20 cellular contexts compared by ENCODE assay signal in genomic region chr3:185507883-185508282, GRCh38. TPM values are rescaled to one million over a fixed set of nuclear protein-coding genes. Genes with fewer than 3 reads are reported as not detected.
DNase-seq lines count a peak whose midpoint lies in the region; ATAC-seq, FAIRE-seq and TF ChIP-seq lines count a peak whose summit lies in the region.
"Had no signal": no experiment of that assay in that cellular context is flagged by ENCODE, and none has a peak within 500 bp of the region (broad histone marks: within the 10 kb centered on the region; RNA-seq: fewer than 3 reads in every experiment).

No MANE protein-coding gene starts in this region.

- TF ChIP-seq CTCF in cardiac muscle cell (IDR thresholded peaks at IDR 0.05; ENCODE audit: low read depth, low read length) (no peak), heart left ventricle (IDR thresholded peaks at IDR 0.05) (no peak), nephron progenitor cell (IDR thresholded peaks at IDR 0.05) (no peak)

- H3K27me3 ChIP-seq in cardiac muscle cell (no peaks in the 10 kb centered on the region), heart left ventricle (no peaks in the 10 kb centered on the region)
- H3K27me3 ChIP-seq: BLaER1 had no signal

- intact Hi-C loops in heart left ventricle (cut with DNase I): no loop called here

- FAIRE-seq in HTR-8/SVneo (lab: Jason Lieb, UNC): no peak
- FAIRE-seq: GM12878, GM19239 had no signal

- H3K9me3 ChIP-seq in cardiac muscle cell (ENCODE audit: low read depth): no peaks in the 10 kb centered on the region
- H3K9me3 ChIP-seq in heart left ventricle: no peaks in the 10 kb centered on the region
- H3K9me3 ChIP-seq: BLaER1 had no signal

- H3K27ac ChIP-seq in cardiac muscle cell (peak overlapping the region; percentile 30), heart left ventricle (no peak overlapping the region)
- H3K27ac ChIP-seq: BLaER1, HL-60 had no signal

- H3K4me1 ChIP-seq in cardiac muscle cell (ENCODE audit: low read depth) (peaks cover 11% of the 10 kb centered on the region), heart left ventricle (peaks cover 0 to 7% (median 0%) of the 10 kb centered on the region in 12 donors)
- H3K4me1 ChIP-seq: BLaER1 had no signal

- no peaks in the 10 kb centered on the region for H3K36me3 Mint-ChIP-seq in nephron progenitor cell (ENCODE audit: low read depth)
- H3K36me3 Mint-ChIP-seq: CD14-positive monocyte; CD4-positive, alpha-beta memory T cell; IgD-negative memory B cell had no signal

- peak overlapping the region; percentile 81 for H3K27ac Mint-ChIP-seq in nephron progenitor cell
- H3K27ac Mint-ChIP-seq: CD4-positive, alpha-beta memory T cell; HFFc6; IgD-negative memory B cell had no signal

- no peaks in the 10 kb centered on the region for H3K9me3 Mint-ChIP-seq in nephron progenitor cell
- H3K9me3 Mint-ChIP-seq: CD4-positive, alpha-beta memory T cell; HFFc6; IgD-negative memory B cell had no signal

- TF ChIP-seq POLR2A in heart left ventricle (IDR thresholded peaks at IDR 0.05): no peak

- H3K4me3 ChIP-seq in cardiac muscle cell (no peak overlapping the region), heart left ventricle (no peak overlapping the region)
- H3K4me3 ChIP-seq: BLaER1, GM12878 had no signal

- whole genome bisulfite sequencing in heart left ventricle, 4 donors: 54 to 62% (median 60%) methylated on average over 6 of the region's 6 CpGs

- H3K36me3 ChIP-seq in cardiac muscle cell: no peaks in the 10 kb centered on the region
- no peaks in the 10 kb centered on the region for H3K36me3 ChIP-seq in heart left ventricle
- H3K36me3 ChIP-seq: BLaER1 had no signal

- H3K4me1 Mint-ChIP-seq in nephron progenitor cell: peaks cover 27% of the 10 kb centered on the region
- H3K4me1 Mint-ChIP-seq: CD14-positive monocyte; CD4-positive, alpha-beta memory T cell; IgD-negative memory B cell had no signal

- ATAC-seq in heart left ventricle (no peak), GM18861 (IDR thresholded peaks at IDR 0.05; ENCODE audit: unreplicated experiment) (no peak), GM19324 (IDR thresholded peaks at IDR 0.05; ENCODE audit: low FRiP score, unreplicated experiment) (no peak)
- ATAC-seq: GM12878, HCT116 had no signal

- H3K27me3 Mint-ChIP-seq in nephron progenitor cell (ENCODE audit: low read depth, poor library complexity): peaks cover 46% of the 10 kb centered on the region

- H3K4me3 Mint-ChIP-seq in nephron progenitor cell: no peak overlapping the region
- H3K4me3 Mint-ChIP-seq: CD4-positive, alpha-beta memory T cell; HFFc6; IgD-negative memory B cell had no signal

- DNase-seq in cardiac muscle cell (ENCODE audit: low read depth in 1 of 2, low spot score in 1 of 2) (no peak), heart left ventricle (no peak), SK-N-DZ (ENCODE audit: low spot score) (peak; percentile 14), nephron progenitor cell (no peak), HTR-8/SVneo (ENCODE audit: insufficient read length, low spot score) (no peak)
- DNase-seq: 8988T; CD4-positive, alpha-beta memory T cell; DMS79 treated with DMSO at 0.1 percent for 48 hours; GOT3; H7; HFFc6 had no signal

RNA-seq across cellular contexts. Expression of gene TMEM41A, which starts 9.0 kb away (rescaled TPM):
- total RNA-seq in cardiac muscle cell (32.8 and 40.9 TPM in 2 replicates), heart left ventricle (10 to 100 TPM; 10.1 to 13.5 (median 10.8) TPM)
- polyA plus RNA-seq in cardiac muscle cell (73.7 and 107 TPM in 2 replicates), heart left ventricle (10 to 100 TPM in 1 of 2 donors, 1 to 10 TPM in 1; 6.7 to 13.5 TPM)
- polyA plus RNA-seq in SK-N-DZ (2014; cell fraction: cytosol; rRNA removed): 17.5 and 17.6 TPM in 2 replicates
- polyA plus RNA-seq in SK-N-DZ (2014; cell fraction: nucleus; rRNA removed): 5.3 and 7.8 TPM in 2 replicates

RNA-seq across cellular contexts. Expression of gene LIPH, which starts 44.5 kb away (rescaled TPM):
- total RNA-seq in cardiac muscle cell (1.1 and 2.3 TPM in 2 replicates), heart left ventricle (1 to 10 TPM in 1 of 9 donors, under 1 TPM in 8; 0.09 to 1.4 (median 0.48) TPM)
- polyA plus RNA-seq in cardiac muscle cell (0.40 and 1.5 TPM in 2 replicates), heart left ventricle (under 1 TPM; 0.04 to 0.08 TPM)
- polyA plus RNA-seq in SK-N-DZ (2014; cell fraction: cytosol; rRNA removed): not detected in 2 replicates
- not detected in 2 replicates for polyA plus RNA-seq in SK-N-DZ (2014; cell fraction: nucleus; rRNA removed)
- total RNA-seq: CD4-positive, alpha-beta memory T cell had no signal
- polyA plus RNA-seq: CD14-positive monocyte; CD4-positive, alpha-beta memory T cell; IgD-negative memory B cell had no signal
